Comparison of ENCODE assay signal across 1 cellular context in the genomic region with DNA sequence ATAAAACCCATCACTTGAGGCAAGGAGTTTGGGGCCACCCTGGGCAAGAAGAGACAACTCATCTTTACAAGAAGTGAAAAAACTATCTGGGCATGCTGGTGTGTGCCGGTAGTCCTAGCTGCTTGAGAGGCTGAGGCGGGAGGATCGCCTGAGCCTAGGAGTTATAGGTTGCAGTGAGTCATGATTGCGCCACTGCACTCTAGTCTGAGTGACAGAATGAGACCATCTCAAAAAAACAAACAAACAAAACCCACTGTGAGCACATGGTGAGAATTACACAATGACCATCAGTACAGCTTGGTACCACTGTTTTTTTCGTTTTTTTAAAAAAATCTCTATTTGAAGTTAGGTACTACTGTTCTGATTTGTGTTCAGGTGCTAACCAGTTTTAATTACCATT.
TF ChIP-seq lines count a peak whose summit lies in the region.

No MANE protein-coding gene starts in this region.

TF ChIP-seq in K562, 482 proteins besides CTCF, POLR2A, EP300 and RAD21 (continued from another document):
- 0 out of 4 replicates have a peak, but pooled peaks of 1 of the 2 experiments have one; percentile 34 for TF ChIP-seq MNT (conservative IDR thresholded peaks at IDR 0.05)
- TF ChIP-seq, protein P1, sequence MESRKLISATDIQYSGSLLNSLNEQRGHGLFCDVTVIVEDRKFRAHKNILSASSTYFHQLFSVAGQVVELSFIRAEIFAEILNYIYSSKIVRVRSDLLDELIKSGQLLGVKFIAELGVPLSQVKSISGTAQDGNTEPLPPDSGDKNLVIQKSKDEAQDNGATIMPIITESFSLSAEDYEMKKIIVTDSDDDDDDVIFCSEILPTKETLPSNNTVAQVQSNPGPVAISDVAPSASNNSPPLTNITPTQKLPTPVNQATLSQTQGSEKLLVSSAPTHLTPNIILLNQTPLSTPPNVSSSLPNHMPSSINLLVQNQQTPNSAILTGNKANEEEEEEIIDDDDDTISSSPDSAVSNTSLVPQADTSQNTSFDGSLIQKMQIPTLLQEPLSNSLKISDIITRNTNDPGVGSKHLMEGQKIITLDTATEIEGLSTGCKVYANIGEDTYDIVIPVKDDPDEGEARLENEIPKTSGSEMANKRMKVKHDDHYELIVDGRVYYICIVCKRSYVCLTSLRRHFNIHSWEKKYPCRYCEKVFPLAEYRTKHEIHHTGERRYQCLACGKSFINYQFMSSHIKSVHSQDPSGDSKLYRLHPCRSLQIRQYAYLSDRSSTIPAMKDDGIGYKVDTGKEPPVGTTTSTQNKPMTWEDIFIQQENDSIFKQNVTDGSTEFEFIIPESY (CRISPR knock-in tag; IDR thresholded peaks at IDR 0.05) = peak; percentile 88
- TF ChIP-seq HSF4 (CRISPR knock-in tag; IDR thresholded peaks at IDR 0.05; ENCODE audit: borderline replicate concordance) = no peak
- TF ChIP-seq, protein P2, sequence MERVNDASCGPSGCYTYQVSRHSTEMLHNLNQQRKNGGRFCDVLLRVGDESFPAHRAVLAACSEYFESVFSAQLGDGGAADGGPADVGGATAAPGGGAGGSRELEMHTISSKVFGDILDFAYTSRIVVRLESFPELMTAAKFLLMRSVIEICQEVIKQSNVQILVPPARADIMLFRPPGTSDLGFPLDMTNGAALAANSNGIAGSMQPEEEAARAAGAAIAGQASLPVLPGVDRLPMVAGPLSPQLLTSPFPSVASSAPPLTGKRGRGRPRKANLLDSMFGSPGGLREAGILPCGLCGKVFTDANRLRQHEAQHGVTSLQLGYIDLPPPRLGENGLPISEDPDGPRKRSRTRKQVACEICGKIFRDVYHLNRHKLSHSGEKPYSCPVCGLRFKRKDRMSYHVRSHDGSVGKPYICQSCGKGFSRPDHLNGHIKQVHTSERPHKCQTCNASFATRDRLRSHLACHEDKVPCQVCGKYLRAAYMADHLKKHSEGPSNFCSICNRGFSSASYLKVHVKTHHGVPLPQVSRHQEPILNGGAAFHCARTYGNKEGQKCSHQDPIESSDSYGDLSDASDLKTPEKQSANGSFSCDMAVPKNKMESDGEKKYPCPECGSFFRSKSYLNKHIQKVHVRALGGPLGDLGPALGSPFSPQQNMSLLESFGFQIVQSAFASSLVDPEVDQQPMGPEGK (CRISPR knock-in tag; IDR thresholded peaks at IDR 0.05; ENCODE audit: borderline replicate concordance) = no peak
- no peak for TF ChIP-seq TEAD2 (tag; IDR thresholded peaks at IDR 0.05)
- TF ChIP-seq, protein P3, sequence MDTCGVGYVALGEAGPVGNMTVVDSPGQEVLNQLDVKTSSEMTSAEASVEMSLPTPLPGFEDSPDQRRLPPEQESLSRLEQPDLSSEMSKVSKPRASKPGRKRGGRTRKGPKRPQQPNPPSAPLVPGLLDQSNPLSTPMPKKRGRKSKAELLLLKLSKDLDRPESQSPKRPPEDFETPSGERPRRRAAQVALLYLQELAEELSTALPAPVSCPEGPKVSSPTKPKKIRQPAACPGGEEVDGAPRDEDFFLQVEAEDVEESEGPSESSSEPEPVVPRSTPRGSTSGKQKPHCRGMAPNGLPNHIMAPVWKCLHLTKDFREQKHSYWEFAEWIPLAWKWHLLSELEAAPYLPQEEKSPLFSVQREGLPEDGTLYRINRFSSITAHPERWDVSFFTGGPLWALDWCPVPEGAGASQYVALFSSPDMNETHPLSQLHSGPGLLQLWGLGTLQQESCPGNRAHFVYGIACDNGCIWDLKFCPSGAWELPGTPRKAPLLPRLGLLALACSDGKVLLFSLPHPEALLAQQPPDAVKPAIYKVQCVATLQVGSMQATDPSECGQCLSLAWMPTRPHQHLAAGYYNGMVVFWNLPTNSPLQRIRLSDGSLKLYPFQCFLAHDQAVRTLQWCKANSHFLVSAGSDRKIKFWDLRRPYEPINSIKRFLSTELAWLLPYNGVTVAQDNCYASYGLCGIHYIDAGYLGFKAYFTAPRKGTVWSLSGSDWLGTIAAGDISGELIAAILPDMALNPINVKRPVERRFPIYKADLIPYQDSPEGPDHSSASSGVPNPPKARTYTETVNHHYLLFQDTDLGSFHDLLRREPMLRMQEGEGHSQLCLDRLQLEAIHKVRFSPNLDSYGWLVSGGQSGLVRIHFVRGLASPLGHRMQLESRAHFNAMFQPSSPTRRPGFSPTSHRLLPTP (IDR thresholded peaks at IDR 0.05; ENCODE audit: borderline replicate concordance, extremely low read depth, insufficient read length) = no peak
- TF ChIP-seq SMARCA4 (IDR thresholded peaks at IDR 0.05) = peak; percentile 41; the same call in 1 of the 2 replicates
- TF ChIP-seq ZNF384 (IDR thresholded peaks at IDR 0.05; ENCODE audit: low read depth, low read length) = peak; percentile 9; the same call in 1 of the 2 replicates
- TF ChIP-seq JUND (IDR thresholded peaks at IDR 0.05; ENCODE audit: borderline replicate concordance, low read depth, low read length) = peak; percentile 76
- peak; percentile 58; the same call in 1 of the 3 replicates for TF ChIP-seq JUND (tag; IDR thresholded peaks at IDR 0.05; ENCODE audit: borderline replicate concordance, low read depth, low read length)
- TF ChIP-seq BHLHE40 (IDR thresholded peaks at IDR 0.05; ENCODE audit: low read length) = 0 out of 2 replicates have a peak, but pooled peaks have one; percentile 13
- peak; percentile 82 for TF ChIP-seq CEBPG (CRISPR knock-in tag; IDR thresholded peaks at IDR 0.05)
- TF ChIP-seq CEBPG (tag; conservative IDR thresholded peaks at IDR 0.05 in 1 of 2, IDR thresholded peaks at IDR 0.05 in 1 of 2) = peak; percentile 30 to 91; a peak in 3 of 4 replicates
- TF ChIP-seq, protein P4, sequence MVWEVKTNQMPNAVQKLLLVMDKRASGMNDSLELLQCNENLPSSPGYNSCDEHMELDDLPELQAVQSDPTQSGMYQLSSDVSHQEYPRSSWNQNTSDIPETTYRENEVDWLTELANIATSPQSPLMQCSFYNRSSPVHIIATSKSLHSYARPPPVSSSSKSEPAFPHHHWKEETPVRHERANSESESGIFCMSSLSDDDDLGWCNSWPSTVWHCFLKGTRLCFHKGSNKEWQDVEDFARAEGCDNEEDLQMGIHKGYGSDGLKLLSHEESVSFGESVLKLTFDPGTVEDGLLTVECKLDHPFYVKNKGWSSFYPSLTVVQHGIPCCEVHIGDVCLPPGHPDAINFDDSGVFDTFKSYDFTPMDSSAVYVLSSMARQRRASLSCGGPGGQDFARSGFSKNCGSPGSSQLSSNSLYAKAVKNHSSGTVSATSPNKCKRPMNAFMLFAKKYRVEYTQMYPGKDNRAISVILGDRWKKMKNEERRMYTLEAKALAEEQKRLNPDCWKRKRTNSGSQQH (CRISPR knock-in tag; IDR thresholded peaks at IDR 0.05) = no peak
- peak; percentile 94 for TF ChIP-seq CEBPB (tag; IDR thresholded peaks at IDR 0.05)
- TF ChIP-seq, protein P5, sequence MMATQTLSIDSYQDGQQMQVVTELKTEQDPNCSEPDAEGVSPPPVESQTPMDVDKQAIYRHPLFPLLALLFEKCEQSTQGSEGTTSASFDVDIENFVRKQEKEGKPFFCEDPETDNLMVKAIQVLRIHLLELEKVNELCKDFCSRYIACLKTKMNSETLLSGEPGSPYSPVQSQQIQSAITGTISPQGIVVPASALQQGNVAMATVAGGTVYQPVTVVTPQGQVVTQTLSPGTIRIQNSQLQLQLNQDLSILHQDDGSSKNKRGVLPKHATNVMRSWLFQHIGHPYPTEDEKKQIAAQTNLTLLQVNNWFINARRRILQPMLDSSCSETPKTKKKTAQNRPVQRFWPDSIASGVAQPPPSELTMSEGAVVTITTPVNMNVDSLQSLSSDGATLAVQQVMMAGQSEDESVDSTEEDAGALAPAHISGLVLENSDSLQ (IDR thresholded peaks at IDR 0.05) = peak; percentile 85
- TF ChIP-seq FOSL1 (tag; conservative IDR thresholded peaks at IDR 0.05) = peak; percentile 78
TF ChIP-seq in K562: peak in this region for 13.
